ENCODE assay signal across 9 cellular contexts in the genomic region with DNA sequence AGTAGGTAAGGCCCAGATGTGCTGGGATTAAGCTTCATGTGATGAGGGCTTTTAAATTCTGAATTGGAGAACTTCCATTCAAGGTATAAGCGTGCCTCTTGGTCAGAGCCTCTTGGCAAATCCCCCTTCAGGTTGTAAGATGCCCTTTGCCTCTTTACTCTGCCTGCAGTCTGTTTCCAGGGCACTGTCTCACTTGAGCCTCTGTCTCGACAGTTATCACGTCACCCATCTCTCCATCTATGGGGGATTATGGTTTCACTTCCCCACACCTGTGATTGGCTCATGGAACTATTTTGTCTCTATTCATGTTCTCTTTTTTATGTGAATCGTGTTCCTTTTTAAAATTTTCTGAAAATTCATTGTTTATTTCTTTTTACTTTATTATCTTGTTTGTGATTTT. TPM values are rescaled to one million over a fixed set of nuclear protein-coding genes. Genes with fewer than 3 reads are reported as not detected.
DNase-seq lines count a peak whose midpoint lies in the region; ATAC-seq and TF ChIP-seq lines count a peak whose summit lies in the region.
"Had no signal": no experiment of that assay in that cellular context is flagged by ENCODE, and none has a peak within 500 bp of the region (broad histone marks: within the 10 kb centered on the region; RNA-seq: fewer than 3 reads in every experiment).

No MANE protein-coding gene starts in this region.

- DNase-seq in central memory CD8-positive, alpha-beta T cell (ENCODE audit: low spot score in 2 of 2) = no peak
- DNase-seq in KG1 (lab: John Stamatoyannopoulos, UW) (no peak), mucosa of gallbladder (ENCODE audit: low spot score) (no peak), omental fat pad (ENCODE audit: low spot score) (no peak)
- DNase-seq: activated CD4-positive, alpha-beta T cell treated with anti-CD3 and anti-CD28 coated beads, Interleukin-2, amount 50 U/mL, for 1 hour had no signal

- H3K4me3 Mint-ChIP-seq in central memory CD8-positive, alpha-beta T cell = no peak overlapping the region

- peak; percentile 74 for ATAC-seq in GM18505 (IDR thresholded peaks at IDR 0.05; ENCODE audit: unreplicated experiment)
- ATAC-seq in GM21360 (IDR thresholded peaks at IDR 0.05; ENCODE audit: unreplicated experiment) = peak; percentile 74
- ATAC-seq in HG03558 (IDR thresholded peaks at IDR 0.05; ENCODE audit: extremely low read depth, unreplicated experiment) = peak; percentile 80
- ATAC-seq in central memory CD8-positive, alpha-beta T cell (replicated peaks; ENCODE audit: extremely low read depth, poor library complexity, severe bottlenecking) = no peak
- ATAC-seq in omental fat pad (ENCODE audit: low FRiP score) = no peak
- ATAC-seq in HG03457 (IDR thresholded peaks at IDR 0.05; ENCODE audit: unreplicated experiment) = no peak

- peak overlapping the region; percentile 88 for H3K27ac Mint-ChIP-seq in central memory CD8-positive, alpha-beta T cell (ENCODE audit: low read depth)

- H3K9me3 Mint-ChIP-seq in central memory CD8-positive, alpha-beta T cell = no peaks in the 10 kb centered on the region

- no peak for TF ChIP-seq POLR2A in GM18505 (IDR thresholded peaks at IDR 0.05; ENCODE audit: borderline replicate concordance, extremely low read depth, insufficient read depth, insufficient read length)

- no peaks in the 10 kb centered on the region for H3K27me3 Mint-ChIP-seq in central memory CD8-positive, alpha-beta T cell

- H3K4me1 Mint-ChIP-seq in central memory CD8-positive, alpha-beta T cell = peaks cover 28% of the 10 kb centered on the region

- TF ChIP-seq CTCF in omental fat pad (IDR thresholded peaks at IDR 0.05) = no peak

- H3K36me3 Mint-ChIP-seq in central memory CD8-positive, alpha-beta T cell (ENCODE audit: insufficient read depth) = peaks cover 51% of the 10 kb centered on the region

RNA-seq across cellular contexts. Expression of a gene that starts 51.7 kb away (rescaled TPM):
- total RNA-seq in mucosa of gallbladder (37.2 TPM), omental fat pad (10 to 100 TPM; 17.6 to 40.0 (median 21.6) TPM)

RNA-seq across cellular contexts. Expression of a gene that starts 51.8 kb away (rescaled TPM):
- 44.8 TPM for total RNA-seq in mucosa of gallbladder
- 10 to 100 TPM; 32.9 to 56.4 (median 49.7) TPM for total RNA-seq in omental fat pad

Comparison
In these comparisons a context has a peak if more than half of its experiments do, and no peak if none do; other contexts are left out.
1. ATAC-seq: peak in GM18505 (single experiment), GM21360 (single experiment) and HG03558 (single experiment); none in central memory CD8-positive, alpha-beta T cell (single experiment), omental fat pad (single experiment) and HG03457 (single experiment).